ENCODE assay signal across 36 cellular contexts in the genomic region with DNA sequence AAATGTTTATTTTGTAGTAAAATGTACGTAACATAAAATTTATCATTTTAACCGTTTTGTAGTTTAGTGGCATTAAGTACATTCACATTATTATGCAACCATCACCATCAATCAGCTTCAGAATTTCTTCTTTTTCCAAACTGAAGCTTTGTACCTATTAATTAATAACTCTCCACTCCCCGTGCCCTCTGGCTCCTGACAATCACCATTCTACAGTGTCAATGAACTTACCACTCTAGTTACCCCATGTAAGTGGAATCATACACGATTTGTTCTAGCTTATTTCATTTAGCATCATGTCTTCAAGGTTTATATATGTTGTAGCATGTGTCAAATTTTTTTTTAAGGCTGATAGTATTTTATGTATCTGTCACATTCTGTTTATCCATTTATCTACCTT.
"Had no signal": no experiment of that assay in that cellular context is flagged by ENCODE, and none has a peak within 500 bp of the region (broad histone marks: within the 10 kb centered on the region; RNA-seq: fewer than 3 reads in every experiment).

No MANE protein-coding gene starts in this region.

- H3K4me3 ChIP-seq: adrenal gland, breast epithelium, cardiac muscle cell, colonic mucosa, esophagus squamous epithelium, gastroesophageal sphincter had no signal

- FAIRE-seq: endometrium, endothelial cell of umbilical vein had no signal

- H3K27me3 Mint-ChIP-seq: activated B cell treated with CpG ODN at 0.5 μM for 24 hours; activated CD8-positive, alpha-beta T cell treated with anti-CD3 and anti-CD28 coated beads for 36 hours; activated naive CD4-positive, alpha-beta T cell treated with anti-CD3 and anti-CD28 coated beads, Interleukin-2, amount 50 U/mL, for 24 hours; activated naive CD8-positive, alpha-beta T cell treated with anti-CD3 and anti-CD28 coated beads for 36 hours; activated naive CD8-positive, alpha-beta T cell treated with anti-CD3 and anti-CD28 coated beads, Interleukin-2, amount 50 U/mL, for 24 hours; brain; T-cell had no signal

- H3K27ac Mint-ChIP-seq: activated B cell treated with CpG ODN at 0.5 μM for 24 hours; activated CD8-positive, alpha-beta T cell treated with anti-CD3 and anti-CD28 coated beads for 36 hours; activated naive CD4-positive, alpha-beta T cell treated with anti-CD3 and anti-CD28 coated beads for 36 hours; activated naive CD4-positive, alpha-beta T cell treated with anti-CD3 and anti-CD28 coated beads, Interleukin-2, amount 50 U/mL, for 24 hours; activated naive CD8-positive, alpha-beta T cell treated with anti-CD3 and anti-CD28 coated beads for 36 hours; activated naive CD8-positive, alpha-beta T cell treated with anti-CD3 and anti-CD28 coated beads, Interleukin-2, amount 50 U/mL, for 24 hours; activated T-helper 1 cell treated with anti-CD3 and anti-CD28 coated beads, Interleukin-12 subunit alpha, Interleukin-12 subunit beta, Interleukin-2, Interleukin-4 antibody, amounts not matched to agents 30 ng/mL and 10 ng/mL and 1 ng/mL, durations not matched to agents 14 hours and 24 hours and 36 hours; activated T-helper 2 cell treated with anti-CD3 and anti-CD28 coated beads, Interferon-gamma antibody, Interleukin-2, Interleukin-4, amounts not matched to agents 10 μg/mL and 5 μg/mL and 100 μg/mL, durations not matched to agents 14 hours and 24 hours and 36 hours; brain; T-cell; T-helper 1 cell treated with Interleukin-12 subunit alpha and Interleukin-12 subunit beta and Interleukin-4 antibody, amounts not matched to agents 30 μg/mL and 1 μg/mL, for 36 hours; T-helper 2 cell treated with Interferon-gamma antibody and Interleukin-4, amounts not matched to agents 5 μg/mL and 100 μg/mL, for 36 hours had no signal

- H3K36me3 ChIP-seq: adrenal gland, breast epithelium, cardiac muscle cell, colonic mucosa, esophagus squamous epithelium, gastroesophageal sphincter, WERI-Rb-1 had no signal

- ATAC-seq: activated CD4-positive, CD25-positive, alpha-beta regulatory T cell treated with anti-CD3 and anti-CD28 coated beads, Interleukin-2, amount 50 U/mL, for 24 hours; activated CD8-positive, alpha-beta T cell treated with anti-CD3 and anti-CD28 coated beads for 36 hours; activated naive CD8-positive, alpha-beta T cell treated with anti-CD3 and anti-CD28 coated beads, Interleukin-2, amount 50 U/mL, for 24 hours; gastroesophageal sphincter; T-cell had no signal

- H3K9me3 Mint-ChIP-seq: activated B cell treated with CpG ODN at 0.5 μM for 24 hours; activated CD8-positive, alpha-beta T cell treated with anti-CD3 and anti-CD28 coated beads for 36 hours; activated naive CD4-positive, alpha-beta T cell treated with anti-CD3 and anti-CD28 coated beads for 36 hours; activated naive CD4-positive, alpha-beta T cell treated with anti-CD3 and anti-CD28 coated beads, Interleukin-2, amount 50 U/mL, for 24 hours; activated T-helper 1 cell treated with anti-CD3 and anti-CD28 coated beads, Interleukin-12 subunit alpha, Interleukin-12 subunit beta, Interleukin-2, Interleukin-4 antibody, amounts not matched to agents 30 ng/mL and 10 ng/mL and 1 ng/mL, durations not matched to agents 14 hours and 24 hours and 36 hours; activated T-helper 2 cell treated with anti-CD3 and anti-CD28 coated beads, Interferon-gamma antibody, Interleukin-2, Interleukin-4, amounts not matched to agents 10 μg/mL and 5 μg/mL and 100 μg/mL, durations not matched to agents 14 hours and 24 hours and 36 hours; T-cell; T-helper 1 cell treated with Interleukin-12 subunit alpha and Interleukin-12 subunit beta and Interleukin-4 antibody, amounts not matched to agents 30 μg/mL and 1 μg/mL, for 36 hours; T-helper 2 cell treated with Interferon-gamma antibody and Interleukin-4, amounts not matched to agents 5 μg/mL and 100 μg/mL, for 36 hours had no signal

- H3K9me3 ChIP-seq: adrenal gland, breast epithelium, colonic mucosa, esophagus squamous epithelium, gastroesophageal sphincter had no signal

- DNase-seq: activated B cell treated with CpG ODN at 0.5 μM for 24 hours; activated CD4-positive, alpha-beta T cell treated with anti-CD3 and anti-CD28 coated beads for 48 hours; activated CD4-positive, alpha-beta T cell treated with anti-CD3 and anti-CD28 coated beads, Interleukin-2, amount 50 U/mL, for 1 hour; activated CD4-positive, alpha-beta T cell treated with anti-CD3 and anti-CD28 coated beads, Interleukin-2, amount 50 U/mL, for 48 hours; activated CD8-positive, alpha-beta memory T cell treated with anti-CD3 and anti-CD28 coated beads for 24 hours; activated CD8-positive, alpha-beta T cell treated with anti-CD3 and anti-CD28 coated beads for 36 hours; activated effector memory CD4-positive, alpha-beta T cell treated with anti-CD3 and anti-CD28 coated beads, Interleukin-2, amount 50 U/mL, for 16 hours; activated naive CD4-positive, alpha-beta T cell treated with anti-CD3 and anti-CD28 coated beads for 36 hours; activated naive CD8-positive, alpha-beta T cell treated with anti-CD3 and anti-CD28 coated beads for 36 hours; activated naive CD8-positive, alpha-beta T cell treated with anti-CD3 and anti-CD28 coated beads, Interleukin-2, amount 50 U/mL, for 24 hours; activated T-cell treated with anti-CD3 and anti-CD28 coated beads, Interleukin-2, amount 50 U/mL, for 48 hours; adrenal gland; amygdala; aorta; central memory CD4-positive, alpha-beta T cell; cerebellar nuclear complex; colonic mucosa; effector CD8-positive, alpha-beta T cell; esophagus squamous epithelium; foreskin melanocyte; T-cell; T1000; WERI-Rb-1 had no signal

- H3K27ac ChIP-seq: adrenal gland, breast epithelium, cardiac muscle cell, colonic mucosa, epithelial cell of prostate, esophagus squamous epithelium, gastroesophageal sphincter, WERI-Rb-1 had no signal

- H3K4me3 Mint-ChIP-seq: activated B cell treated with CpG ODN at 0.5 μM for 24 hours; activated CD8-positive, alpha-beta T cell treated with anti-CD3 and anti-CD28 coated beads for 36 hours; activated naive CD4-positive, alpha-beta T cell treated with anti-CD3 and anti-CD28 coated beads for 36 hours; activated naive CD4-positive, alpha-beta T cell treated with anti-CD3 and anti-CD28 coated beads, Interleukin-2, amount 50 U/mL, for 24 hours; activated naive CD8-positive, alpha-beta T cell treated with anti-CD3 and anti-CD28 coated beads for 36 hours; activated naive CD8-positive, alpha-beta T cell treated with anti-CD3 and anti-CD28 coated beads, Interleukin-2, amount 50 U/mL, for 24 hours; activated T-helper 1 cell treated with anti-CD3 and anti-CD28 coated beads, Interleukin-12 subunit alpha, Interleukin-12 subunit beta, Interleukin-2, Interleukin-4 antibody, amounts not matched to agents 30 ng/mL and 10 ng/mL and 1 ng/mL, durations not matched to agents 14 hours and 24 hours and 36 hours; brain; T-cell; T-helper 1 cell treated with Interleukin-12 subunit alpha and Interleukin-12 subunit beta and Interleukin-4 antibody, amounts not matched to agents 30 μg/mL and 1 μg/mL, for 36 hours; T-helper 2 cell treated with Interferon-gamma antibody and Interleukin-4, amounts not matched to agents 5 μg/mL and 100 μg/mL, for 36 hours had no signal

- H3K27me3 ChIP-seq: adrenal gland, breast epithelium, cardiac muscle cell, colonic mucosa, esophagus squamous epithelium, gastroesophageal sphincter had no signal

- H3K4me1 ChIP-seq: breast epithelium, colonic mucosa, esophagus squamous epithelium had no signal
